ENCODE assay signal across 25 cellular contexts in genomic region chr7:140389445-140389844, GRCh38. TPM values are rescaled to one million over a fixed set of nuclear protein-coding genes. Genes with fewer than 3 reads are reported as not detected.
A peak's percentile ranks its signal among the peaks of the same experiment; 100 is the strongest.
DNase-seq lines count a peak whose midpoint lies in the region; ATAC-seq, FAIRE-seq and TF ChIP-seq lines count a peak whose summit lies in the region.
"Had no signal": no experiment of that assay in that cellular context is flagged by ENCODE, and none has a peak within 500 bp of the region (broad histone marks: within the 10 kb centered on the region; RNA-seq: fewer than 3 reads in every experiment).

No MANE protein-coding gene starts in this region.

- peaks cover 16% of the 10 kb centered on the region for H3K4me1 Mint-ChIP-seq in activated T-cell treated with anti-CD3 and anti-CD28 coated beads, Interleukin-2, amount 50 U/mL, for 24 hours (ENCODE audit: low read depth)

- H3K27me3 ChIP-seq in DOHH2 (ENCODE audit: control insufficient read depth, low read length) (peaks cover 20% of the 10 kb centered on the region), K562 (ENCODE audit: control insufficient read depth in 2 of 2, insufficient read depth in 2 of 2, low read length in 2 of 2) (no peaks in the 10 kb centered on the region), spleen (replicated peaks in 1 of 7) (no peaks in the 10 kb centered on the region)
- H3K27me3 ChIP-seq: BE2C, Peyer's patch had no signal

- no peak for FAIRE-seq in K562 (lab: Jason Lieb, UNC)
- FAIRE-seq: A204.1, D721Med, G401.6 had no signal

- no peak overlapping the region for H3K9ac ChIP-seq in K562 (ENCODE audit: insufficient read depth in 1 of 2, low read depth in 2 of 2, low read length in 2 of 2)

- CTCF ChIA-PET in K562 (lab: Yijun Ruan, JAX; ENCODE audit: low intra/inter-chr PET ratio) = no interaction called here

- H3K4me1 ChIP-seq in DOHH2 (ENCODE audit: control insufficient read depth, low read length) (peaks cover 32% of the 10 kb centered on the region), K562 (replicated peaks in 1 of 2; ENCODE audit: control insufficient read depth in 2 of 2, insufficient read depth in 2 of 2, low read length in 2 of 2) (peaks cover 26% of the 10 kb centered on the region in 2 experiments; a peak in 4 of 5 replicates), spleen (peaks cover 8 to 71% (median 43%) of the 10 kb centered on the region in 6 donors)

- no peaks in the 10 kb centered on the region for H3K9me3 Mint-ChIP-seq in activated T-cell treated with anti-CD3 and anti-CD28 coated beads, Interleukin-2, amount 50 U/mL, for 24 hours
- H3K9me3 Mint-ChIP-seq: IgD-negative memory B cell had no signal

- no peak for ATAC-seq in K562
- ATAC-seq: HCT116, Right ventricle myocardium inferior had no signal

- POLR2A ChIA-PET in K562 (lab: Yijun Ruan, JAX) = interaction anchor here (0.6 to 3.2 kb wide), 4 partner anchors 8 to 218 kb away, joined by 3 to 14 read pairs (median 4); no protein-coding TSS in a partner anchor

- no peak for TF ChIP-seq EP300 in K562 (IDR thresholded peaks at IDR 0.05; ENCODE audit: low read length)

- no peak for TF ChIP-seq RAD21 in K562 (CRISPR knock-in tag; conservative IDR thresholded peaks at IDR 0.05 in 1 of 2, IDR thresholded peaks at IDR 0.05 in 1 of 2)

- H3K36me3 Mint-ChIP-seq in activated T-cell treated with anti-CD3 and anti-CD28 coated beads, Interleukin-2, amount 50 U/mL, for 24 hours (ENCODE audit: low read depth) = peaks cover 18% of the 10 kb centered on the region
- H3K36me3 Mint-ChIP-seq: IgD-negative memory B cell had no signal

- peaks cover 15% of the 10 kb centered on the region for H3K79me2 ChIP-seq in DOHH2 (ENCODE audit: control insufficient read depth, low read length)
- peaks cover 79% of the 10 kb centered on the region for H3K79me2 ChIP-seq in K562 (ENCODE audit: control insufficient read depth, insufficient read depth, low read length)

- H3K36me3 ChIP-seq in DOHH2 (ENCODE audit: control insufficient read depth, low read length) (no peaks in the 10 kb centered on the region), K562 (ENCODE audit: control insufficient read depth, insufficient read depth, low read length) (no peaks in the 10 kb centered on the region), spleen (peaks cover 0 to 14% (median 0%) of the 10 kb centered on the region in 6 donors)
- H3K36me3 ChIP-seq: BE2C, Peyer's patch had no signal

- H3K9me3 ChIP-seq in DOHH2 (ENCODE audit: control insufficient read depth, insufficient read depth, low read length) (no peaks in the 10 kb centered on the region), K562 (replicated peaks; ENCODE audit: control insufficient read depth, insufficient read depth, low read depth, low read length) (no peaks in the 10 kb centered on the region), spleen (no peaks in the 10 kb centered on the region)
- H3K9me3 ChIP-seq: BE2C, Peyer's patch had no signal

- H3K9me2 ChIP-seq in DOHH2 (replicated peaks; ENCODE audit: control insufficient read depth, low read length) = no peaks in the 10 kb centered on the region

- no peak overlapping the region for H2AFZ ChIP-seq in K562 (ENCODE audit: low read depth, low read length)

- no TSS peak for BruUV-seq in K562 (replicated peaks; lab: Mats Ljungman, UMichigan)

- peak overlapping the region; percentile 77 for H3K27ac Mint-ChIP-seq in activated T-cell treated with anti-CD3 and anti-CD28 coated beads, Interleukin-2, amount 50 U/mL, for 24 hours
- H3K27ac Mint-ChIP-seq: IgD-negative memory B cell had no signal

- TF ChIP-seq CTCF in DOHH2 (IDR thresholded peaks at IDR 0.05; ENCODE audit: low read depth, low read length, poor library complexity, severe bottlenecking) = no peak
- no peak for TF ChIP-seq CTCF in K562 (IDR thresholded peaks at IDR 0.05 in 2 of 3, conservative IDR thresholded peaks at IDR 0.05 in 1 of 3; ENCODE audit: insufficient read depth in 2 of 3, low read depth in 1 of 3, low read length in 3 of 3)
- no peak for TF ChIP-seq CTCF in spleen (IDR thresholded peaks at IDR 0.05 in 8 of 11, conservative IDR thresholded peaks at IDR 0.05 in 3 of 11)

- TF ChIP-seq POLR2A in K562 (conservative IDR thresholded peaks at IDR 0.05) (no peak), spleen (IDR thresholded peaks at IDR 0.05) (no peak)

- 0 out of 2 replicates have a peak overlapping the region, but pooled peaks have one; percentile 54 for H3K4me2 ChIP-seq in DOHH2 (ENCODE audit: low read length)
- H3K4me2 ChIP-seq in K562 (ENCODE audit: insufficient read depth, low read length) = no peak overlapping the region

- DNase-seq in activated T-cell treated with anti-CD3 and anti-CD28 coated beads, Interleukin-2, amount 50 U/mL, for 24 hours = no peak
- no peak for DNase-seq in activated T-cell treated with anti-CD3 and anti-CD28 coated beads, Interleukin-2, amount 50 U/mL, for 1 hour
- no peak for DNase-seq in K562 (ENCODE audit: extremely low read depth in 1 of 4, low spot score in 3 of 4)
- DNase-seq in spleen = no peak
- DNase-seq in amniotic stem cell (lab: John Stamatoyannopoulos, UW) = no peak
- DNase-seq in NCI-H345 (lab: John Stamatoyannopoulos, UW) = no peak
- DNase-seq in DMS79 (lab: John Stamatoyannopoulos, UW) = no peak
- DNase-seq: BE2C; DMS79 treated with DMSO at 0.1 percent for 48 hours; MM.1S; NCI-H1092 treated with DMSO at 0.1 percent for 48 hours; NCI-H146; NCI-H2081 treated with DMSO at 0.1 percent for 48 hours; NK-92 treated with Interleukin-12 subunit alpha and Interleukin-12 subunit beta, amount 100 ng/mL, for 24 hours; Peyer's patch had no signal

- H3K27ac ChIP-seq in DOHH2 (ENCODE audit: low read depth, low read length) = no peak overlapping the region
- H3K27ac ChIP-seq in K562 (ENCODE audit: extremely low read depth, low read depth, low read length) = no peak overlapping the region
- peak overlapping the region in 6 of 8 donors; percentile 42 to 84 (median 82) for H3K27ac ChIP-seq in spleen
- H3K27ac ChIP-seq: Peyer's patch had no signal

- WGBS in K562 (ENCODE audit: insufficient coverage, low coverage, missing lambda C conversion rate) = 79% methylated on average over 10 of the region's 10 CpGs
- WGBS in spleen, 5 donors = 78 to 91% (median 84%) methylated on average over 10 of the region's 10 CpGs

- H4K20me1 ChIP-seq in DOHH2 (ENCODE audit: control insufficient read depth, insufficient read depth, low read depth, low read length) (peaks cover 38% of the 10 kb centered on the region), K562 (replicated peaks; ENCODE audit: control insufficient read depth, insufficient read depth, low read length) (peaks cover 45% of the 10 kb centered on the region)

- H3F3A ChIP-seq in DOHH2 (ENCODE audit: control insufficient read depth, insufficient read depth) = peaks cover 2% of the 10 kb centered on the region; the same call in 1 of the 2 replicates

- H3K9me1 ChIP-seq in K562 (ENCODE audit: control insufficient read depth, insufficient read depth, low read length) = peaks cover 7% of the 10 kb centered on the region

- no peaks in the 10 kb centered on the region for H3K27me3 Mint-ChIP-seq in activated T-cell treated with anti-CD3 and anti-CD28 coated beads, Interleukin-2, amount 50 U/mL, for 24 hours
- H3K27me3 Mint-ChIP-seq: IgD-negative memory B cell had no signal

- in situ Hi-C loops in K562 (cut with MboI) = no loop called here

- peak overlapping the region; percentile 8 for H3K4me3 Mint-ChIP-seq in activated T-cell treated with anti-CD3 and anti-CD28 coated beads, Interleukin-2, amount 50 U/mL, for 24 hours
- H3K4me3 Mint-ChIP-seq: IgD-negative memory B cell had no signal

- H3K4me3 ChIP-seq in DOHH2 (ENCODE audit: low read length) (no peak overlapping the region), K562 (no peak overlapping the region), spleen (no peak overlapping the region)
- H3K4me3 ChIP-seq: Peyer's patch had no signal

- intact Hi-C loops in K562 (cut with micrococcal nuclease) (no loop called here), spleen (cut with DNase I; ENCODE audit: low total_unique reads) (no loop called here)

RNA-seq across cellular contexts. Expression of gene SLC37A3, which starts 8.9 kb away (rescaled TPM):
- total RNA-seq in K562 (2011; cell fraction: chromatin; rRNA removed; ENCODE audit: low replicate concordance) = 240 and 339 TPM in 2 replicates
- total RNA-seq in K562 (2011; cell fraction: nucleolus; rRNA removed) = 136 TPM in 2 replicates
- total RNA-seq in K562 (2011; cell fraction: nucleoplasm; rRNA removed) = 241 and 294 TPM in 2 replicates
- total RNA-seq in K562 (2014; rRNA removed) (16.4 and 18.5 TPM in 2 replicates), K562 (2014; rRNA removed; fragmentation: Illumina TruSeq; extraction: Trizol) (26.3 and 28.1 TPM in 2 replicates), K562 (2015; rRNA removed; fragmentation: Illumina TruSeq; extraction: Trizol) (26.1 and 26.8 TPM in 2 replicates), K562 (2021) (26.8 and 28.8 TPM in 2 replicates), spleen (10 to 100 TPM; 29.5 to 71.9 (median 56.1) TPM)
- polyA plus RNA-seq in K562 (2011; rRNA removed) (59.1 and 72.5 TPM in 2 replicates), K562 (2014; fragmentation: Illumina TruSeq; extraction: Trizol) (28.6 and 31.2 TPM in 2 replicates), K562 (2014; fragmentation: Nextera tagmentation; extraction: Ambion mirVana) (10 to 100 TPM; 11.7 to 14.7 TPM), K562 (2014; rRNA removed) (26.0 and 28.8 TPM in 2 replicates), spleen (10 to 100 TPM in 2 of 3 donors, 1 to 10 TPM in 1; 8.0 to 11.8 (median 10.4) TPM)
- polyA plus RNA-seq in K562 (2011; cell fraction: cytosol; rRNA removed) = 29.7 and 73.8 TPM in 2 replicates
- 141 and 221 TPM in 2 replicates for polyA plus RNA-seq in K562 (2011; cell fraction: nucleus; rRNA removed)
- polyA plus RNA-seq in K562 (2012) = 15.6 and 24.5 TPM in 2 replicates
- 123 and 151 TPM in 2 replicates for polyA minus RNA-seq in K562 (2011; rRNA and poly(A)+ RNA removed)
- polyA minus RNA-seq in K562 (2011; cell fraction: cytosol; rRNA and poly(A)+ RNA removed) = 22.1 and 24.2 TPM in 2 replicates
- polyA minus RNA-seq in K562 (2011; cell fraction: nucleus; rRNA and poly(A)+ RNA removed) = 72.0 and 137 TPM in 2 replicates

RNA-seq across cellular contexts. Expression of gene RAB19, which starts 14.4 kb away (rescaled TPM):
- not detected in 2 replicates for total RNA-seq in K562 (2011; cell fraction: chromatin; rRNA removed; ENCODE audit: low replicate concordance)
- total RNA-seq in K562 (2011; cell fraction: nucleolus; rRNA removed) = not detected in 2 replicates
- total RNA-seq in K562 (2011; cell fraction: nucleoplasm; rRNA removed) = not detected in 2 replicates
- not detected in 2 replicates for total RNA-seq in K562 (2014; rRNA removed)
- not detected in 2 replicates for total RNA-seq in K562 (2014; rRNA removed; fragmentation: Illumina TruSeq; extraction: Trizol)
- not detected in 2 replicates for total RNA-seq in K562 (2015; rRNA removed; fragmentation: Illumina TruSeq; extraction: Trizol)
- 0.31 TPM in 1 of 2 replicates, not detected in the other for total RNA-seq in K562 (2021)
- 0.14 TPM in 1 of 2 replicates, not detected in the other for polyA plus RNA-seq in K562 (2011; rRNA removed)
- polyA plus RNA-seq in K562 (2011; cell fraction: cytosol; rRNA removed) = not detected in 2 replicates
- polyA plus RNA-seq in K562 (2011; cell fraction: nucleus; rRNA removed) = not detected in 2 replicates
- polyA plus RNA-seq in K562 (2012) = not detected in 2 replicates
- polyA plus RNA-seq in K562 (2014; fragmentation: Illumina TruSeq; extraction: Trizol) = not detected in 2 replicates
- not detected for polyA plus RNA-seq in K562 (2014; fragmentation: Nextera tagmentation; extraction: Ambion mirVana)
- not detected in 2 replicates for polyA plus RNA-seq in K562 (2014; rRNA removed)
- polyA minus RNA-seq in K562 (2011; rRNA and poly(A)+ RNA removed) = not detected in 2 replicates
- polyA minus RNA-seq in K562 (2011; cell fraction: cytosol; rRNA and poly(A)+ RNA removed) = not detected in 2 replicates
- not detected in 2 replicates for polyA minus RNA-seq in K562 (2011; cell fraction: nucleus; rRNA and poly(A)+ RNA removed)
- 1 to 10 TPM; 1.0 to 4.0 (median 2.1) TPM for total RNA-seq in spleen
- polyA plus RNA-seq in spleen = not detected
- total RNA-seq: LHCN-M2, NCI-H460, Right ventricle myocardium inferior, SK-MEL-5 had no signal

Comparison
In these comparisons a context has a peak if more than half of its experiments do, and no peak if none do; other contexts are left out.
1. H3K27ac ChIP-seq: peak in spleen (6 of 8); none in DOHH2 (single experiment) and K562 (single experiment).